1 cellular context compared by ENCODE assay signal in genomic region chr14:68728342-68729106, GRCh38.
TF ChIP-seq lines count a peak whose summit lies in the region.

No MANE protein-coding gene starts in this region.

TF ChIP-seq in HepG2, 621 proteins besides CTCF, POLR2A, EP300 and RAD21 (continued from another document and continues in another):
- no peak for TF ChIP-seq NR3C1 (CRISPR knock-in tag; IDR thresholded peaks at IDR 0.05)
- no peak for TF ChIP-seq ZNF44 (CRISPR knock-in tag; IDR thresholded peaks at IDR 0.05)
- no peak for TF ChIP-seq GABPB1 (CRISPR knock-in tag; IDR thresholded peaks at IDR 0.05)
- TF ChIP-seq KLF6 (CRISPR knock-in tag; IDR thresholded peaks at IDR 0.05) = no peak
- TF ChIP-seq GTF2F1 (IDR thresholded peaks at IDR 0.05; ENCODE audit: low read length) = no peak
- TF ChIP-seq ZNF629 (CRISPR knock-in tag; conservative IDR thresholded peaks at IDR 0.05) = no peak
- TF ChIP-seq MYPOP (CRISPR knock-in tag; IDR thresholded peaks at IDR 0.05) = no peak
- peak; percentile 47; the same call in 1 of the 2 replicates for TF ChIP-seq MED13 (CRISPR knock-in tag; IDR thresholded peaks at IDR 0.05)
- TF ChIP-seq ZNF205 (CRISPR knock-in tag; IDR thresholded peaks at IDR 0.05) = no peak
- TF ChIP-seq ZNF275 (CRISPR knock-in tag; IDR thresholded peaks at IDR 0.05; ENCODE audit: borderline replicate concordance) = no peak
- peak; percentile 90; the same call in 1 of the 2 replicates for TF ChIP-seq HMG20A (CRISPR knock-in tag; IDR thresholded peaks at IDR 0.05; ENCODE audit: borderline replicate concordance)
- TF ChIP-seq ZGPAT (CRISPR knock-in tag; IDR thresholded peaks at IDR 0.05) = no peak
- TF ChIP-seq ZNF329 (CRISPR knock-in tag; IDR thresholded peaks at IDR 0.05; ENCODE audit: low read depth) = no peak
- no peak for TF ChIP-seq ZMYM4 (CRISPR knock-in tag; IDR thresholded peaks at IDR 0.05)
- TF ChIP-seq ZNF646 (CRISPR knock-in tag; IDR thresholded peaks at IDR 0.05) = no peak
- no peak for TF ChIP-seq ZNF614 (CRISPR knock-in tag; IDR thresholded peaks at IDR 0.05; ENCODE audit: borderline replicate concordance)
- no peak for TF ChIP-seq ZNF891 (CRISPR knock-in tag; IDR thresholded peaks at IDR 0.05)
- TF ChIP-seq ZNF746 (CRISPR knock-in tag; IDR thresholded peaks at IDR 0.05) = peak; percentile 24; the same call in 1 of the 2 replicates
- no peak for TF ChIP-seq DMTF1 (CRISPR knock-in tag; IDR thresholded peaks at IDR 0.05)
- no peak for TF ChIP-seq TEF (CRISPR knock-in tag; IDR thresholded peaks at IDR 0.05)
- TF ChIP-seq ZNF33A (CRISPR knock-in tag; IDR thresholded peaks at IDR 0.05; ENCODE audit: borderline replicate concordance) = no peak
- TF ChIP-seq E2F5 (CRISPR knock-in tag; conservative IDR thresholded peaks at IDR 0.05) = no peak
- TF ChIP-seq ZBTB7A (CRISPR knock-in tag; IDR thresholded peaks at IDR 0.05) = 0 out of 2 replicates have a peak, but pooled peaks have one; percentile 33
- no peak for TF ChIP-seq PBX3 (CRISPR knock-in tag; IDR thresholded peaks at IDR 0.05; ENCODE audit: borderline replicate concordance)
- TF ChIP-seq ZNF34 (CRISPR knock-in tag; IDR thresholded peaks at IDR 0.05; ENCODE audit: borderline replicate concordance) = no peak
- no peak for TF ChIP-seq ZNF430 (CRISPR knock-in tag; IDR thresholded peaks at IDR 0.05)
- no peak for TF ChIP-seq ZUFSP (CRISPR knock-in tag; IDR thresholded peaks at IDR 0.05; ENCODE audit: borderline replicate concordance)
- TF ChIP-seq TEAD3 (CRISPR knock-in tag; optimal IDR thresholded peaks at IDR 0.05; ENCODE audit: borderline replicate concordance) = no peak
- TF ChIP-seq NBN (conservative IDR thresholded peaks at IDR 0.05) = no peak
- no peak for TF ChIP-seq CBX1 (IDR thresholded peaks at IDR 0.05; ENCODE audit: low read depth)
- no peak for TF ChIP-seq GPN1 (CRISPR knock-in tag; IDR thresholded peaks at IDR 0.05; ENCODE audit: borderline replicate concordance)
- TF ChIP-seq GTF3A (CRISPR knock-in tag; conservative IDR thresholded peaks at IDR 0.05) = no peak
- TF ChIP-seq ZBTB43 (CRISPR knock-in tag; conservative IDR thresholded peaks at IDR 0.05) = no peak
- 0 out of 2 replicates have a peak, but pooled peaks have one; percentile 44 for TF ChIP-seq ZNF800 (CRISPR knock-in tag; IDR thresholded peaks at IDR 0.05)
- peak; percentile 63; the same call in 1 of the 2 replicates for TF ChIP-seq FOXP4 (CRISPR knock-in tag; IDR thresholded peaks at IDR 0.05)
